Comparison of ENCODE assay signal across 1 cellular context in the genomic region with DNA sequence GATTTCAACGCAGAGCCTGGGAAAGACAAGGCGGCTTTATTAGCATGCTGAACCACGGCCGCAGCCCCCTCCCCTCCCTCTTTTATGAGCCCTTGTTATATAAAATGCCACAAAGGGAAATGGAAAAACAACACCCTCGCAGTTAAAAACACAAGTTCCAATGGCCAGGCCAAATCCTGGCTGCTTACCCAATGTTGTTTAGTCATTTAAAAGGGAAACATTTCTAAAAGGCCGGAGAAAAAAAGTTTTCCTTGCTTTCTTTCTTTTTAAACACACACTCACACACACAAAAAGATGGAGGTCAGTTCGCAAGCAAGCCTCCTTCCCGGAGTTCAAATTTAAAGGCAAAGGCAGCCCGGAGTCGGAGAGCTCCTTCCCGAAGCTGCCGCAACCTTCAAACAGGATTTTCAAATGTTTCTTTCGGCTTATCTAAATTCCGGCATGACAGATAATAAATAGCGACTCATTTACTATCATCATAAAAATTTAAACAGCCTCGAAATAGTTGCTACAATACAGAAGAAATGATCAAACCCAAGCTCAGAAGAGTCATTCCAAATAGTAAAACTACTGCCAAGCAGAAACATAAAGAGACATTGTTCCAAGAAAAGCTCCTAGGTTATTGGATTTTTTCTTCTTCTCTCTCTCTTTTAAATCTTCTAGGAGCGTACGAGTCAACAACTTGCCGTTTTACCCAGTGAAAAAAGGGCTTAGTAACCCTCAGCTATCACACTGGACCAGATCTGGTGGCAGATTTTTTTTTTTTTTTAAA.
TF ChIP-seq lines count a peak whose summit lies in the region.

No MANE protein-coding gene starts in this region.

TF ChIP-seq in WTC11, 78 proteins besides CTCF, POLR2A, EP300 and RAD21 (continued from another document):
- TF ChIP-seq ZNF532 (CRISPR knock-in tag; IDR thresholded peaks at IDR 0.05; ENCODE audit: borderline replicate concordance) (no peak), ELF4 (CRISPR knock-in tag; IDR thresholded peaks at IDR 0.05; ENCODE audit: low read depth) (no peak), SP1 (CRISPR knock-in tag; conservative IDR thresholded peaks at IDR 0.05) (no peak), ESRRA (CRISPR knock-in tag; IDR thresholded peaks at IDR 0.05; ENCODE audit: borderline replicate concordance) (no peak), STAT6 (CRISPR knock-in tag; conservative IDR thresholded peaks at IDR 0.05; ENCODE audit: low read depth) (no peak), ZBTB21 (CRISPR knock-in tag; IDR thresholded peaks at IDR 0.05; ENCODE audit: borderline replicate concordance) (no peak)
- TF ChIP-seq, protein P1, sequence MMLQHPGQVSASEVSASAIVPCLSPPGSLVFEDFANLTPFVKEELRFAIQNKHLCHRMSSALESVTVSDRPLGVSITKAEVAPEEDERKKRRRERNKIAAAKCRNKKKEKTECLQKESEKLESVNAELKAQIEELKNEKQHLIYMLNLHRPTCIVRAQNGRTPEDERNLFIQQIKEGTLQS (CRISPR knock-in tag; conservative IDR thresholded peaks at IDR 0.05) = no peak
- TF ChIP-seq, protein P2, sequence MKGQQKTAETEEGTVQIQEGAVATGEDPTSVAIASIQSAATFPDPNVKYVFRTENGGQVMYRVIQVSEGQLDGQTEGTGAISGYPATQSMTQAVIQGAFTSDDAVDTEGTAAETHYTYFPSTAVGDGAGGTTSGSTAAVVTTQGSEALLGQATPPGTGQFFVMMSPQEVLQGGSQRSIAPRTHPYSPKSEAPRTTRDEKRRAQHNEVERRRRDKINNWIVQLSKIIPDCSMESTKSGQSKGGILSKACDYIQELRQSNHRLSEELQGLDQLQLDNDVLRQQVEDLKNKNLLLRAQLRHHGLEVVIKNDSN (CRISPR knock-in tag; IDR thresholded peaks at IDR 0.05) = no peak
